In the genomic region with DNA sequence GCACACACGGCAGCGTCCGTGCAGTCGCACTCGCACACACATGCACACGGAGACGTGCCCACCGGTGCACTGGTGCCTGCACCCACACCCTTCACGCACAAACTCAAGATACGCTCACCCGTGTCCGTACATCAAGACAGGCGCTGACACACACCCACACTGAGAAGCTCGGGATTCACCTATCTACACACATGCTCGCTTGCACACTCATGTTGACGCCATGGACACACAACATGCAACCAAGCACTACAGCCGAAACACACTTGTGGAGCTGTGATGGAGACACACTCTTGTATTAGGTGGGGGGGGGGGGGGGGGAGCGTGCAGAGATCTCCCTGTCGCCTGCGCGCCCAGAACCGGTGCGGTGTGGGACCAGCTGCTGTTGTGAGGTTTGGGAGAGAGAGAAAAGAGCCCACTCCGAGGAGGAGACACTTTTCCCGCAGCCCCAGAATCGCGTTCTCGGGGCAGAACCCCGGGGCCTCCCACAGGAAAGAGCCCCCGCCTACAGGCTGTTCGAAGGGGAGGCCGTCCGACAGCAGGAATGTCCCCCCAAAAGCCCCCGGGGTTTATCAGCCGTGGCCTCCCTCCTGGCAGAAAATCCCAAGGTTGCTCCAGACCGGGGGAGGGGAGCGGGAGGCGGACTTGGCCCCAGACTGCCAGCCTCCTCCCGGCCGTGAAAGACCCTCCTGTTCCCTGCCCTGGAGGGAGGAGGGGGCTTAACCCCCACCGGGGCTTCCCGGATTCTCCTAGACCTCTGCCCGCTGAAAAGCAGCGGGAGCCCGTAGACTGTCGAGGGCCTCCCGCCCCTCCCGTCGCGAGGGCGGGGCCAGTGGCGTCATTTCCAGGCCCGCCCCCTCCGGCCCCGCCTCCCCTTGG, we compare ENCODE assay signal across 8 cellular contexts. TPM values are rescaled to one million over a fixed set of nuclear protein-coding genes. Genes with fewer than 3 reads are reported as not detected.
DNase-seq lines count a peak whose midpoint lies in the region; ATAC-seq and TF ChIP-seq lines count a peak whose summit lies in the region.

No MANE protein-coding gene starts in this region.

- 0 to 1% (median 0%) methylated on average over 45 to 55 of the region's 55 CpGs for WGBS in psoas muscle, 3 donors

- H3K4me1 ChIP-seq in right atrium auricular region (peaks cover 0 to 43% of the 10 kb centered on the region in 2 donors), psoas muscle (peaks cover 26% of the 10 kb centered on the region), upper lobe of right lung (peaks cover 36% of the 10 kb centered on the region)

- no peaks in the 10 kb centered on the region for H3K27me3 Mint-ChIP-seq in Calu3 (ENCODE audit: unreplicated experiment)

- H3K36me3 Mint-ChIP-seq in Calu3 (ENCODE audit: insufficient read depth, unreplicated experiment): peaks cover 49% of the 10 kb centered on the region

- peak overlapping the region; percentile 61 to 62 for H3K4me3 ChIP-seq in right atrium auricular region
- H3K4me3 ChIP-seq in psoas muscle: peak overlapping the region; percentile 75
- peak overlapping the region; percentile 87 for H3K4me3 ChIP-seq in upper lobe of right lung

- BruUV-seq in Calu3 (replicated peaks; lab: Mats Ljungman, UMichigan): TSS peak; percentile 80

- H3K27ac ChIP-seq in right atrium auricular region (peak overlapping the region; percentile 94 to 95), psoas muscle (peak overlapping the region; percentile 97), upper lobe of right lung (peak overlapping the region; percentile 98)

- TF ChIP-seq CTCF in Calu3 (IDR thresholded peaks at IDR 0.05; ENCODE audit: unreplicated experiment) (no peak), right atrium auricular region (IDR thresholded peaks at IDR 0.05) (no peak), psoas muscle (IDR thresholded peaks at IDR 0.05) (no peak), upper lobe of right lung (IDR thresholded peaks at IDR 0.05) (no peak)

- peaks cover 10% of the 10 kb centered on the region for H3K4me1 Mint-ChIP-seq in Calu3 (ENCODE audit: low read depth, unreplicated experiment)

- no peaks in the 10 kb centered on the region for H3K9me3 Mint-ChIP-seq in Calu3 (ENCODE audit: low read depth, unreplicated experiment)

- intact Hi-C loops in Calu3 (cut with micrococcal nuclease; ENCODE audit: unreplicated experiment) (no loop called here), psoas muscle (cut with DNase I) (loop anchor here (2.0 to 10.0 kb wide), 3 partner anchors 84 to 228 kb away; no protein-coding TSS in a partner anchor), upper lobe of right lung (cut with DNase I) (no loop called here)

- peak; percentile 28 for ATAC-seq in GM21529 (IDR thresholded peaks at IDR 0.05; ENCODE audit: unreplicated experiment)
- peak; percentile 65 to 73 (median 70) for ATAC-seq in psoas muscle
- ATAC-seq in upper lobe of right lung: peak; percentile 72

- H3K27ac Mint-ChIP-seq in Calu3 (ENCODE audit: unreplicated experiment): peak overlapping the region; percentile 88

- CTCF ChIA-PET in Calu3 (lab: Charles Lee): interaction anchor here (0.5 to 3.3 kb wide), 6 partner anchors 9 to 909 kb away, joined by 3 to 18 read pairs (median 4); partner anchors contain the start of genes ELOVL3 and FBXL15

- H3K36me3 ChIP-seq in right atrium auricular region: no peaks in the 10 kb centered on the region
- peaks cover 0 to 28% of the 10 kb centered on the region in 2 donors for H3K36me3 ChIP-seq in psoas muscle (ENCODE audit: insufficient read depth in 1 of 2, low read depth in 1 of 2)
- H3K36me3 ChIP-seq in upper lobe of right lung: peaks cover 13% of the 10 kb centered on the region

- peak overlapping the region; percentile 90 for H3K4me3 Mint-ChIP-seq in Calu3 (ENCODE audit: low read depth, unreplicated experiment)

- H3K27me3 ChIP-seq in right atrium auricular region (no peaks in the 10 kb centered on the region), psoas muscle (ENCODE audit: insufficient read depth in 3 of 3, low read length in 2 of 3) (no peaks in the 10 kb centered on the region), upper lobe of right lung (no peaks in the 10 kb centered on the region)

- peak; percentile 88 for DNase-seq in Calu3
- DNase-seq in LoVo (ENCODE audit: low spot score): peak; percentile 82
- peak; percentile 83 to 92 (median 91) for DNase-seq in T-helper 2 cell
- peak in 52 of 56 donors; percentile 16 to 84 (median 61) for DNase-seq in amygdala (lab: John Stamatoyannopoulos, UW)
- DNase-seq in right atrium auricular region (ENCODE audit: low spot score): peak; percentile 93
- DNase-seq in psoas muscle: peak; percentile 88 to 91
- DNase-seq in upper lobe of right lung: peak; percentile 93

- H3K9me3 ChIP-seq in right atrium auricular region (no peaks in the 10 kb centered on the region), psoas muscle (no peaks in the 10 kb centered on the region), upper lobe of right lung (no peaks in the 10 kb centered on the region)

RNA-seq across cellular contexts. Expression of gene NFKB2, which starts 0.5 kb away (rescaled TPM):
- 64.7 and 72.9 TPM in 2 replicates for total RNA-seq in Calu3 (2022)
- 10 to 100 TPM in 1 of 2 donors, 1 to 10 TPM in 1; 7.3 to 15.6 TPM for total RNA-seq in right atrium auricular region
- 10 to 100 TPM; 11.3 to 86.0 (median 12.7) TPM for total RNA-seq in psoas muscle
- 10 to 100 TPM in 2 of 3 donors, 1 to 10 TPM in 1; 8.3 to 13.2 (median 10.9) TPM for polyA plus RNA-seq in psoas muscle
- 36.8 TPM for total RNA-seq in upper lobe of right lung

RNA-seq across cellular contexts. Expression of gene PSD, which starts 23.5 kb away (rescaled TPM):
- total RNA-seq in Calu3 (2022) (0.34 and 0.35 TPM in 2 replicates), right atrium auricular region (1 to 10 TPM; 2.2 to 9.7 TPM), psoas muscle (1 to 10 TPM in 1 of 4 donors, under 1 TPM in 3; 0.15 to 1.7 (median 0.51) TPM), upper lobe of right lung (3.5 TPM)
- 1 to 10 TPM in 1 of 3 donors, under 1 TPM in 1, not detected in 1; 0.25 to 1.0 TPM for polyA plus RNA-seq in psoas muscle

RNA-seq across cellular contexts. Expression of gene FBXL15, which starts 25.6 kb away (rescaled TPM):
- total RNA-seq in Calu3 (2022) (5.5 and 6.4 TPM in 2 replicates), right atrium auricular region (10 to 100 TPM; 16.6 to 21.3 TPM), psoas muscle (10 to 100 TPM in 2 of 4 donors, 1 to 10 TPM in 2; 7.9 to 13.3 (median 9.5) TPM), upper lobe of right lung (16.0 TPM)
- 10 to 100 TPM; 10.8 to 14.8 (median 13.0) TPM for polyA plus RNA-seq in psoas muscle

RNA-seq across cellular contexts. Expression of gene CUEDC2, which starts 37.3 kb away (rescaled TPM):
- total RNA-seq in Calu3 (2022) (38.1 and 43.8 TPM in 2 replicates), right atrium auricular region (10 to 100 TPM; 79.1 to 87.1 TPM), psoas muscle (10 to 100 TPM; 53.3 to 81.9 (median 73.3) TPM), upper lobe of right lung (44.8 TPM)
- 100 to 1,000 TPM in 1 of 3 donors, 10 to 100 TPM in 2; 56.3 to 103 (median 77.2) TPM for polyA plus RNA-seq in psoas muscle

RNA-seq across cellular contexts. Expression of gene C10orf95, which starts 56.3 kb away (rescaled TPM):
- total RNA-seq in Calu3 (2022): 0.57 and 0.59 TPM in 2 replicates
- not detected for total RNA-seq in right atrium auricular region
- not detected for total RNA-seq in psoas muscle
- polyA plus RNA-seq in psoas muscle: under 1 TPM in 1 of 3 donors, not detected in 2; 0.01 TPM
- total RNA-seq in upper lobe of right lung: 3.1 TPM

Comparison
In these comparisons a context has a peak if more than half of its experiments do, and no peak if none do; other contexts are left out.
1. Peak in every context shown above with its lines: DNase-seq, ATAC-seq, H3K4me3 ChIP-seq and H3K27ac ChIP-seq.
2. intact Hi-C loops: an anchor here in psoas muscle (2.0 to 10.0 kb wide); none called in Calu3 and upper lobe of right lung.